ENCODE assay signal across 26 cellular contexts in the genomic region with DNA sequence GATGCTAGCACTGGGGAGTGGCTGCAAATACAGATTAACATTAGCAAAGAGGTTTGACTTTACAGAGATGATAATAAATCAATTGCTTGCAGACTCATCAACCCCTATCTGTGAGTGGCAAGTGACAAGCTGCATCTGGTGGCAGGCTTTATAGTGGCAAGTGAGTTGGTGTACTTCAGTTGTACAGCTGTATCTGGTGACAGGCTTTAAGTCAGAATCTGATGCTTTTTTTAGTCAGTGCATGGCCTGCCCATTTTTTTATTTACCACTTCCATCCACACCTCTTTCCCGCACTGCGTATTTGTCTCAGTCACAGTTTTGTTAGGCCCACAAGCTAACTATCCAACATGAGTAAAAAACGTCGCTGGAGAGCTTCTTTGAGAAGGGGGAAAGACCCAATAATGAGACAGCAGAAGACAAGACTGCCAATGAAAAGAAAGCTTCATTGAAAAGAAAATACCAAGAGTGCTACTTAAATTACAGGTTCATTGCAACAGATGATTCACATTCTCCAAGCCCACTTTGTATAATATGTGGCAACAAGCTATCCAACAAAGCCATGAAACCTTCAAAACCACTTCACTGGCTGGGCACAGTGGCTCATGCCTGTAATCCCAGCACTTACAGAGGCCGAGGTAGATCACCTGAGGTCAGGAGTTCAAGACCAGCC. TPM values are rescaled to one million over a fixed set of nuclear protein-coding genes. Genes with fewer than 3 reads are reported as not detected.
A peak's percentile ranks its signal among the peaks of the same experiment; 100 is the strongest.
DNase-seq lines count a peak whose midpoint lies in the region; ATAC-seq, FAIRE-seq and TF ChIP-seq lines count a peak whose summit lies in the region.
"Had no signal": no experiment of that assay in that cellular context is flagged by ENCODE, and none has a peak within 500 bp of the region (broad histone marks: within the 10 kb centered on the region; RNA-seq: fewer than 3 reads in every experiment).

No MANE protein-coding gene starts in this region.

- DNase-seq in activated naive CD4-positive, alpha-beta T cell treated with anti-CD3 and anti-CD28 coated beads for 36 hours: no peak
- DNase-seq in activated naive CD4-positive, alpha-beta T cell treated with Interleukin-2 at 50 U/mL for 16 hours: no peak
- DNase-seq in HFFc6 (no peak), astrocyte (ENCODE audit: low read depth) (peak; percentile 10), psoas muscle (no peak), NCI-H510A treated with DMSO at 0.1 percent for 48 hours (lab: John Stamatoyannopoulos, UW) (no peak), AML-193 (lab: John Stamatoyannopoulos, UW) (no peak)
- DNase-seq: ACHN; activated CD8-positive, alpha-beta memory T cell treated with anti-CD3 and anti-CD28 coated beads, Interleukin-2, amount 50 U/mL, for 48 hours; activated gamma-delta T cell treated with Interleukin-2 at 50 U/mL for 16 hours; aorta; Calu3; cerebellar nuclear complex; DND-41; foreskin fibroblast; heart right ventricle; naive B cell; NCI-H1092 treated with DMSO at 0.1 percent for 48 hours; NCI-H1930; NCI-H69; small intestine; stimulated activated CD4-positive, alpha-beta T cell treated with anti-CD3 and anti-CD28 coated beads, Interleukin-1b, Interleukin-23, amount 100 ng/mL, for 48 hours had no signal

- H3K27ac Mint-ChIP-seq in activated naive CD4-positive, alpha-beta T cell treated with anti-CD3 and anti-CD28 coated beads for 36 hours: peak overlapping the region; percentile 44
- H3K27ac Mint-ChIP-seq in HFFc6 (peak overlapping the region; percentile 50; the same call in 1 of the 2 replicates), astrocyte (ENCODE audit: unreplicated experiment) (no peak overlapping the region)
- H3K27ac Mint-ChIP-seq: T-helper 1 cell treated with Interleukin-12 subunit alpha and Interleukin-12 subunit beta and Interleukin-4 antibody, amounts not matched to agents 30 μg/mL and 1 μg/mL, for 36 hours had no signal

- CTCF ChIA-PET in activated naive CD4-positive, alpha-beta T cell treated with anti-CD3 and anti-CD28 coated beads for 36 hours (lab: Charles Lee): interaction anchor here (0.8 to 4.1 kb wide), 8 partner anchors 8 to 83 kb away, joined by 3 to 30 read pairs (median 4); no protein-coding TSS in a partner anchor

- H3K36me3 ChIP-seq in astrocyte (ENCODE audit: insufficient read depth, low read length) (peaks cover 33% of the 10 kb centered on the region), psoas muscle (ENCODE audit: insufficient read depth in 1 of 2, low read depth in 1 of 2) (peaks cover 6 to 88% of the 10 kb centered on the region in 2 donors)

- no peak overlapping the region for H3K27ac ChIP-seq in astrocyte (ENCODE audit: low read depth, low read length)
- H3K27ac ChIP-seq in psoas muscle: no peak overlapping the region
- H3K27ac ChIP-seq: heart right ventricle, suprapubic skin had no signal

- H2AFZ ChIP-seq in astrocyte (ENCODE audit: low read depth, low read length): no peak overlapping the region

- H3K27me3 ChIP-seq in astrocyte (ENCODE audit: insufficient read depth, low read length) (no peaks in the 10 kb centered on the region), psoas muscle (ENCODE audit: insufficient read depth in 3 of 3, low read length in 2 of 3) (no peaks in the 10 kb centered on the region)
- H3K27me3 ChIP-seq: BLaER1 treated with 17β-estradiol and CSF1 and Interleukin-3, amounts not matched to agents 10 nM and 100 nM; heart right ventricle; suprapubic skin had no signal

- H3K36me3 Mint-ChIP-seq in activated naive CD4-positive, alpha-beta T cell treated with anti-CD3 and anti-CD28 coated beads for 36 hours (ENCODE audit: low read depth): peaks cover 60% of the 10 kb centered on the region
- H3K36me3 Mint-ChIP-seq in HFFc6 (ENCODE audit: low read depth): peaks cover 42% of the 10 kb centered on the region
- H3K36me3 Mint-ChIP-seq in astrocyte (ENCODE audit: low read depth, unreplicated experiment): peaks cover 20% of the 10 kb centered on the region

- H3K9me3 ChIP-seq in astrocyte (ENCODE audit: insufficient read depth, low read depth, low read length) (no peaks in the 10 kb centered on the region), psoas muscle (no peaks in the 10 kb centered on the region)
- H3K9me3 ChIP-seq: BLaER1 treated with 17β-estradiol and CSF1 and Interleukin-3, amounts not matched to agents 10 nM and 100 nM; heart right ventricle; suprapubic skin had no signal

- FAIRE-seq in astrocyte (lab: Jason Lieb, UNC): no peak
- FAIRE-seq: small intestine had no signal

- H4K20me1 ChIP-seq in astrocyte (ENCODE audit: insufficient read depth, low read length): peaks cover 63% of the 10 kb centered on the region

- peaks cover 65% of the 10 kb centered on the region for H3K79me2 ChIP-seq in astrocyte (ENCODE audit: insufficient read depth, low read length)

- no peak overlapping the region for H3K9ac ChIP-seq in astrocyte (ENCODE audit: low read length)

- ATAC-seq in psoas muscle (peak in 3 of 4 donors; percentile 22 to 61 (median 53)), GM18511 (IDR thresholded peaks at IDR 0.05; ENCODE audit: unreplicated experiment) (no peak)

- H3K4me1 ChIP-seq in astrocyte (ENCODE audit: insufficient read depth, low read length): peaks cover 12% of the 10 kb centered on the region
- H3K4me1 ChIP-seq in psoas muscle: peaks cover 19% of the 10 kb centered on the region

- no peak overlapping the region for H3K4me3 Mint-ChIP-seq in activated naive CD4-positive, alpha-beta T cell treated with anti-CD3 and anti-CD28 coated beads for 36 hours
- no peak overlapping the region for H3K4me3 Mint-ChIP-seq in HFFc6
- H3K4me3 Mint-ChIP-seq in astrocyte (ENCODE audit: unreplicated experiment): no peak overlapping the region
- H3K4me3 Mint-ChIP-seq: naive B cell; T-helper 1 cell treated with Interleukin-12 subunit alpha and Interleukin-12 subunit beta and Interleukin-4 antibody, amounts not matched to agents 30 μg/mL and 1 μg/mL, for 36 hours had no signal

- no peak overlapping the region for H3K4me2 ChIP-seq in astrocyte (ENCODE audit: low read length)
- H3K4me2 ChIP-seq: BLaER1 treated with 17β-estradiol and CSF1 and Interleukin-3, amounts not matched to agents 10 nM and 100 nM had no signal

- no peaks in the 10 kb centered on the region for H3K9me3 Mint-ChIP-seq in activated naive CD4-positive, alpha-beta T cell treated with anti-CD3 and anti-CD28 coated beads for 36 hours
- H3K9me3 Mint-ChIP-seq in HFFc6 (no peaks in the 10 kb centered on the region), astrocyte (ENCODE audit: unreplicated experiment) (no peaks in the 10 kb centered on the region)
- H3K9me3 Mint-ChIP-seq: naive B cell; T-helper 1 cell treated with Interleukin-12 subunit alpha and Interleukin-12 subunit beta and Interleukin-4 antibody, amounts not matched to agents 30 μg/mL and 1 μg/mL, for 36 hours had no signal

- intact Hi-C loops in activated naive CD4-positive, alpha-beta T cell treated with anti-CD3 and anti-CD28 coated beads for 36 hours (cut with micrococcal nuclease): no loop called here
- intact Hi-C loops in psoas muscle (cut with DNase I): no loop called here

- no peak for TF ChIP-seq CTCF in HFFc6 (IDR thresholded peaks at IDR 0.05)
- TF ChIP-seq CTCF in astrocyte (IDR thresholded peaks at IDR 0.05; ENCODE audit: insufficient read depth, low read depth, low read length): no peak
- TF ChIP-seq CTCF in psoas muscle (IDR thresholded peaks at IDR 0.05): no peak

- H3K4me3 ChIP-seq in astrocyte (ENCODE audit: insufficient read depth, low read depth, low read length) (no peak overlapping the region), psoas muscle (no peak overlapping the region)
- H3K4me3 ChIP-seq: BLaER1 treated with 17β-estradiol and CSF1 and Interleukin-3, amounts not matched to agents 10 nM and 100 nM; heart right ventricle; suprapubic skin had no signal

- no peaks in the 10 kb centered on the region for H3K27me3 Mint-ChIP-seq in activated naive CD4-positive, alpha-beta T cell treated with anti-CD3 and anti-CD28 coated beads for 36 hours (ENCODE audit: low read depth)
- peaks cover 1% of the 10 kb centered on the region; the same call in 1 of the 2 replicates for H3K27me3 Mint-ChIP-seq in HFFc6 (ENCODE audit: insufficient read depth)
- no peaks in the 10 kb centered on the region for H3K27me3 Mint-ChIP-seq in astrocyte (ENCODE audit: low read depth, unreplicated experiment)
- H3K27me3 Mint-ChIP-seq: naive B cell had no signal

- H3K4me1 Mint-ChIP-seq in activated naive CD4-positive, alpha-beta T cell treated with anti-CD3 and anti-CD28 coated beads for 36 hours (ENCODE audit: low read depth): peaks cover 34% of the 10 kb centered on the region
- H3K4me1 Mint-ChIP-seq in HFFc6 (ENCODE audit: low read depth) (peaks cover 33% of the 10 kb centered on the region), astrocyte (ENCODE audit: low read depth, unreplicated experiment) (peaks cover 7% of the 10 kb centered on the region)

- WGBS in psoas muscle, 3 donors: 76 to 83% (median 77%) methylated on average over 5 of the region's 5 CpGs

RNA-seq across cellular contexts. Expression of gene ANP32B, which starts 23.1 kb away (rescaled TPM):
- 100 to 1,000 TPM; 412 to 414 TPM for total RNA-seq in activated naive CD4-positive, alpha-beta T cell treated with anti-CD3 and anti-CD28 coated beads for 36 hours
- 100 to 1,000 TPM in 5 of 6 experiments, 10 to 100 TPM in 1; 99.6 to 165 (median 155) TPM for total RNA-seq in HFFc6 (2021; fragmentation: NEBNext Ultra II Directional; extraction: Animal tissue kit (Norgen Biotek cat#: 25700))
- total RNA-seq in astrocyte (78.3 and 98.5 TPM in 2 replicates), psoas muscle (10 to 100 TPM; 52.8 to 73.9 (median 66.5) TPM)
- polyA plus RNA-seq in psoas muscle: 100 to 1,000 TPM in 1 of 3 donors, 10 to 100 TPM in 2; 65.0 to 136 (median 74.2) TPM

RNA-seq across cellular contexts. Expression of gene NANS, which starts 50.3 kb away (rescaled TPM):
- total RNA-seq in activated naive CD4-positive, alpha-beta T cell treated with anti-CD3 and anti-CD28 coated beads for 36 hours: 10 to 100 TPM; 46.1 to 51.0 TPM
- total RNA-seq in HFFc6 (2021; fragmentation: NEBNext Ultra II Directional; extraction: Animal tissue kit (Norgen Biotek cat#: 25700)): 100 to 1,000 TPM in 4 of 6 experiments, 10 to 100 TPM in 2; 82.4 to 103 (median 101) TPM
- total RNA-seq in astrocyte: 44.4 and 44.5 TPM in 2 replicates
- total RNA-seq in psoas muscle: 10 to 100 TPM; 21.1 to 53.8 (median 26.5) TPM
- 100 to 1,000 TPM in 1 of 3 donors, 10 to 100 TPM in 2; 33.2 to 168 (median 48.9) TPM for polyA plus RNA-seq in psoas muscle
